Comparison of ENCODE assay signal across 8 cellular contexts in the genomic region with DNA sequence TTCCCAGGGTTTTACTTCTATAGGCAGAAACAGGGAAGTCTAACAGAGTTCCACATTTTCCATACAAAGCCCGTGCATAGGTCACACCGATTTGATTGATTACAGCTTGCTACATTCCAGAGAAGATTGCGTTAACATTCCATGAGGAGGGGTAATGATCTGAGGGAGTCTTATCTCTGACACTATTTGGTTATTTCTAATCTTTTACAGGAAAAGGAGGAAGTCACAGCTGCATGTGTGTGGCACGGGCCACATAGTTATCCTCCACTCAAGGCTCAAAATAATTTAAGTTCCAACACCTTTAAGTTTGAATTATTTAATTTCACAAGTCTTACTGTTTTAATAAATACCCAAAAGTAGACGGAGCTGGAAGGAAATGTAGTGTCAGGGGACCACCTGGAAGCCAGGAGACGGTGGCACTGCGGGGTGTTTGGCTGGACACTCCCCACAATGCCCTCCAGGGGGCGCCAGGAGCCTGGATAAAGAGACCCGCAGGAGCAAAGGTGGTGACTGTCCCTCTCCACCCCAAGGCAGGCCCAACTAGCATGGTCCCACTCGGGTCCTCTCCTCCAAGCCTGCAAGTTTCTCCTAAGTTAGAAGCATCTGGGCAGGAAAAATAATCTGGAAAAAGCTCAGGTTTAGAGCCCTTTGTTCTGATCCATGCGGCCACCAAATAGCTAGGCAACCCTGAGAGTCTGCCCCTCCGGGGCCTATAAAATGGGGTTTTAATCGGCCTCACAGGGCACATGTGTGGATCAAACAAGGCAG. TPM values are rescaled to one million over a fixed set of nuclear protein-coding genes. Genes with fewer than 3 reads are reported as not detected.
DNase-seq lines count a peak whose midpoint lies in the region; ATAC-seq, FAIRE-seq and TF ChIP-seq lines count a peak whose summit lies in the region.

No MANE protein-coding gene starts in this region.

- TF ChIP-seq CTCF in bronchial epithelial cell (IDR thresholded peaks at IDR 0.05; ENCODE audit: insufficient read depth, low read length, severe bottlenecking) (peak; percentile 89), right lobe of liver (IDR thresholded peaks at IDR 0.05) (peak; percentile 91 to 99 (median 96))

- no peak for TF ChIP-seq POLR2A in right lobe of liver (IDR thresholded peaks at IDR 0.05)

- H3K9me3 ChIP-seq in right lobe of liver = no peaks in the 10 kb centered on the region

- peaks cover 0 to 13% (median 0%) of the 10 kb centered on the region in 4 donors for H3K4me1 ChIP-seq in right lobe of liver

- DNase-seq in NCI-H1436 (lab: John Stamatoyannopoulos, UW) (peak; percentile 68), NCI-H1436 treated with DMSO at 0.1 percent for 48 hours (lab: John Stamatoyannopoulos, UW) (no peak), NCI-H2171 (lab: John Stamatoyannopoulos, UW) (peak; percentile 46), bronchial epithelial cell (ENCODE audit: low read depth) (no peak), right lobe of liver (peak; percentile 80 to 87 (median 86))
- DNase-seq in activated CD4-positive, CD25-positive, alpha-beta regulatory T cell treated with anti-CD3 and anti-CD28 coated beads, Interleukin-2, amount 50 U/mL, for 16 hours (ENCODE audit: low read depth, low spot score) = peak; percentile 60
- DNase-seq in stimulated activated CD4-positive, alpha-beta T cell treated with anti-CD3 and anti-CD28 coated beads, TNF-alpha, amount 100 ng/mL, for 4 hours (ENCODE audit: low read depth in 3 of 3) = peak; percentile 65 to 75 (median 71)

- FAIRE-seq in bronchial epithelial cell (lab: Jason Lieb, UNC) = no peak

- ATAC-seq in right lobe of liver = peak; percentile 91 to 95 (median 92)
- no peak for ATAC-seq in HG02678 (IDR thresholded peaks at IDR 0.05; ENCODE audit: unreplicated experiment)

- 15% methylated on average over 13 of the region's 13 CpGs for WGBS in right lobe of liver (ENCODE audit: insufficient coverage, low coverage, low lambda C conversion rate, missing lambda C conversion rate)

- H3K36me3 ChIP-seq in bronchial epithelial cell (ENCODE audit: control insufficient read depth, insufficient read depth, low read length) = no peaks in the 10 kb centered on the region
- no peaks in the 10 kb centered on the region for H3K36me3 ChIP-seq in right lobe of liver

- H3K4me3 ChIP-seq in bronchial epithelial cell (ENCODE audit: low read depth, low read length) = no peak overlapping the region
- H3K4me3 ChIP-seq in right lobe of liver = peak overlapping the region in 1 of 3 donors; percentile 23

- intact Hi-C loops in right lobe of liver (cut with DNase I) = loop anchor here (2.0 to 5.0 kb wide), 2 partner anchors 93 to 96 kb away; no protein-coding TSS in a partner anchor

- H3K27me3 ChIP-seq in bronchial epithelial cell (ENCODE audit: control insufficient read depth, insufficient read depth, low read length) (no peaks in the 10 kb centered on the region), right lobe of liver (no peaks in the 10 kb centered on the region)

- peak overlapping the region in 1 of 3 donors; percentile 54 for H3K27ac ChIP-seq in right lobe of liver

RNA-seq across cellular contexts. Expression of a gene that starts 20.2 kb away (rescaled TPM):
- 146 and 309 TPM in 2 replicates for total RNA-seq in bronchial epithelial cell
- 1,000 to 10,000 TPM in 1 of 6 experiments, 100 to 1,000 TPM in 5; 149 to 1,003 (median 436) TPM for total RNA-seq in right lobe of liver

RNA-seq across cellular contexts. Expression of a gene that starts 35.9 kb away (rescaled TPM):
- total RNA-seq in bronchial epithelial cell = 5.3 and 17.0 TPM in 2 replicates
- not detected for total RNA-seq in right lobe of liver

RNA-seq across cellular contexts. Expression of a gene that starts 50.6 kb away (rescaled TPM):
- under 0.01 and 0.26 TPM in 2 replicates for total RNA-seq in bronchial epithelial cell
- total RNA-seq in right lobe of liver = not detected

Comparison
In these comparisons a context has a peak if more than half of its experiments do, and no peak if none do; other contexts are left out.
1. DNase-seq: peak in NCI-H1436 (single experiment), NCI-H2171 (single experiment), activated CD4-positive, CD25-positive, alpha-beta regulatory T cell treated with anti-CD3 and anti-CD28 coated beads, Interleukin-2, amount 50 U/mL, for 16 hours (single experiment), right lobe of liver (3 of 3) and stimulated activated CD4-positive, alpha-beta T cell treated with anti-CD3 and anti-CD28 coated beads, TNF-alpha, amount 100 ng/mL, for 4 hours (3 of 3); none in NCI-H1436 treated with DMSO at 0.1 percent for 48 hours (single experiment) and bronchial epithelial cell (single experiment).